ENCODE assay signal across 10 cellular contexts in genomic region chrX:55919367-55920221, GRCh38.
DNase-seq lines count a peak whose midpoint lies in the region; ATAC-seq and TF ChIP-seq lines count a peak whose summit lies in the region.
"Had no signal": no experiment of that assay in that cellular context is flagged by ENCODE, and none has a peak within 500 bp of the region (broad histone marks: within the 10 kb centered on the region; RNA-seq: fewer than 3 reads in every experiment).

No MANE protein-coding gene starts in this region.

- TF ChIP-seq CTCF in GM12872 (IDR thresholded peaks at IDR 0.05; ENCODE audit: insufficient read depth, low read depth, low read length), result peak; percentile 48; the same call in 1 of the 3 replicates
- TF ChIP-seq CTCF in OCI-LY7 (conservative IDR thresholded peaks at IDR 0.05; ENCODE audit: low read length), result peak; percentile 43; the same call in 1 of the 2 replicates
- TF ChIP-seq CTCF in glutamatergic neuron (IDR thresholded peaks at IDR 0.05; ENCODE audit: partially characterized antibody, unreplicated experiment), result no peak

- no peaks in the 10 kb centered on the region for H4K20me1 ChIP-seq in OCI-LY7 (ENCODE audit: insufficient read depth, low read length)

- H3K9me3 Mint-ChIP-seq in glutamatergic neuron (ENCODE audit: unreplicated experiment), result peaks cover 2% of the 10 kb centered on the region

- POLR2A ChIA-PET in OCI-LY7 (lab: Charles Lee), result interaction anchor here (1.3 kb wide), 1 partner anchor 11 kb away, joined by 4 read pairs; no protein-coding TSS in a partner anchor

- H3K4me3 Mint-ChIP-seq in glutamatergic neuron (ENCODE audit: unreplicated experiment), result no peak overlapping the region

- H3K4me3 ChIP-seq in OCI-LY7 (ENCODE audit: low read depth, low read length, poor library complexity, severe bottlenecking) (peak overlapping the region; percentile 34), aorta (ENCODE audit: low read length in 2 of 2) (no peak overlapping the region)

- intact Hi-C loops in OCI-LY7 (cut with micrococcal nuclease; ENCODE audit: unreplicated experiment) (loop anchor here (10.0 kb wide), 1 partner anchor 65 kb away; no protein-coding TSS in a partner anchor), aorta (cut with DNase I) (loop anchor here in 1 of 2 donors (10.0 kb wide), 1 partner anchor 55 kb away; no protein-coding TSS in a partner anchor)

- no peaks in the 10 kb centered on the region for H3K27me3 Mint-ChIP-seq in glutamatergic neuron (ENCODE audit: unreplicated experiment)

- no peak overlapping the region for H3K27ac Mint-ChIP-seq in glutamatergic neuron (ENCODE audit: unreplicated experiment)

- peak; percentile 68 for DNase-seq in OCI-LY7 (ENCODE audit: low spot score)
- DNase-seq in dermis blood vessel endothelial cell, result no peak
- DNase-seq in epidermal melanocyte (ENCODE audit: insufficient read length, low spot score), result no peak
- DNase-seq in aorta, result no peak
- no peak for DNase-seq in glutamatergic neuron
- DNase-seq: EL, NCI-H1930 had no signal

- H3K36me3 ChIP-seq in OCI-LY7 (ENCODE audit: insufficient read depth, low read length), result no peaks in the 10 kb centered on the region
- no peaks in the 10 kb centered on the region for H3K36me3 ChIP-seq in aorta (ENCODE audit: control insufficient read depth in 1 of 2, insufficient read depth in 2 of 2, low read length in 1 of 2)

- ATAC-seq in GM19397 (IDR thresholded peaks at IDR 0.05; ENCODE audit: unreplicated experiment) (peak; percentile 90), HG03060 (IDR thresholded peaks at IDR 0.05; ENCODE audit: low read depth, unreplicated experiment) (peak; percentile 81), aorta (ENCODE audit: low FRiP score) (no peak)

- H3K9me2 ChIP-seq in OCI-LY7 (ENCODE audit: insufficient read depth, low read length), result no peaks in the 10 kb centered on the region

- no peaks in the 10 kb centered on the region for H3K9me3 ChIP-seq in OCI-LY7 (ENCODE audit: low read length)
- H3K9me3 ChIP-seq in aorta (ENCODE audit: control insufficient read depth, low read length), result no peaks in the 10 kb centered on the region

- no peaks in the 10 kb centered on the region for H3K79me2 ChIP-seq in OCI-LY7 (ENCODE audit: insufficient read depth, low read depth, low read length)

- no peak overlapping the region for H3K27ac ChIP-seq in OCI-LY7 (ENCODE audit: low read depth, low read length, poor library complexity, severe bottlenecking)
- H3K27ac ChIP-seq in aorta (ENCODE audit: low read depth in 1 of 2, low read length in 2 of 2), result no peak overlapping the region

- no peaks in the 10 kb centered on the region for H3K4me1 Mint-ChIP-seq in glutamatergic neuron (ENCODE audit: low read depth, unreplicated experiment)

- no peaks in the 10 kb centered on the region for H3K27me3 ChIP-seq in aorta (ENCODE audit: control insufficient read depth in 1 of 2, insufficient read depth in 2 of 2, low read length in 1 of 2)

- peak overlapping the region; percentile 56 for H3K4me2 ChIP-seq in OCI-LY7 (ENCODE audit: low read length)

- H3K4me1 ChIP-seq in OCI-LY7 (ENCODE audit: insufficient read depth, low read length, poor library complexity, severe bottlenecking) (peaks cover 19% of the 10 kb centered on the region), aorta (ENCODE audit: control insufficient read depth in 1 of 2, insufficient read depth in 2 of 2, low read length in 2 of 2) (no peaks in the 10 kb centered on the region)

- peaks cover 12% of the 10 kb centered on the region for H3K36me3 Mint-ChIP-seq in glutamatergic neuron (ENCODE audit: unreplicated experiment)

- CTCF ChIA-PET in OCI-LY7 (lab: Charles Lee; ENCODE audit: unreplicated experiment), result no interaction called here

- no TSS peak for BruUV-seq in OCI-LY7 (replicated peaks; lab: Mats Ljungman, UMichigan)

- WGBS in aorta, 2 donors, result 76 to 97% methylated on average over 12 of the region's 12 CpGs

- peak overlapping the region; percentile 36; the same call in 1 of the 2 replicates for H2AFZ ChIP-seq in OCI-LY7 (ENCODE audit: low read length)
